In the genomic region with DNA sequence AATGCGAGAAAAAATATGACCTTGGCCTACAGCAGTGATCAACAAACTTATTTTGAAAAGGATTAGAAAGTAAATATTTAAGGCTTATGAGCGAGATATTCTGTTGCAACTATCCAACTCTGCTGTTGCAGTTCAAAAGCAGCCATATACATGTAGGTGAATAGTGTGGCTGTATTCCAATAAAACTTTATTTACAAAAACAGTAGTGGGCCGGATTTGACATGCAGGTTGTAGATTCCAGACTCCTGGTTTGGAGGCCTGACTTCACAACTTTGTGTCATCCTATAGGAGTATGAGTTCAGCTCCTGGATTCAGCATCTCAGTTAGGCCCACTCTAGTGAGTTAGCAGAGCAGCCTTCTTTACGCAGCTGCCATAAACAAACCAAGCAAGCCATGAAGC, we compare ENCODE assay signal across 1 cellular context.
TF ChIP-seq lines count a peak whose summit lies in the region.

No MANE protein-coding gene starts in this region.

TF ChIP-seq in GM23338, 12 proteins besides CTCF, POLR2A, EP300 and RAD21 (continued from another document):
- TF ChIP-seq, protein P1, sequence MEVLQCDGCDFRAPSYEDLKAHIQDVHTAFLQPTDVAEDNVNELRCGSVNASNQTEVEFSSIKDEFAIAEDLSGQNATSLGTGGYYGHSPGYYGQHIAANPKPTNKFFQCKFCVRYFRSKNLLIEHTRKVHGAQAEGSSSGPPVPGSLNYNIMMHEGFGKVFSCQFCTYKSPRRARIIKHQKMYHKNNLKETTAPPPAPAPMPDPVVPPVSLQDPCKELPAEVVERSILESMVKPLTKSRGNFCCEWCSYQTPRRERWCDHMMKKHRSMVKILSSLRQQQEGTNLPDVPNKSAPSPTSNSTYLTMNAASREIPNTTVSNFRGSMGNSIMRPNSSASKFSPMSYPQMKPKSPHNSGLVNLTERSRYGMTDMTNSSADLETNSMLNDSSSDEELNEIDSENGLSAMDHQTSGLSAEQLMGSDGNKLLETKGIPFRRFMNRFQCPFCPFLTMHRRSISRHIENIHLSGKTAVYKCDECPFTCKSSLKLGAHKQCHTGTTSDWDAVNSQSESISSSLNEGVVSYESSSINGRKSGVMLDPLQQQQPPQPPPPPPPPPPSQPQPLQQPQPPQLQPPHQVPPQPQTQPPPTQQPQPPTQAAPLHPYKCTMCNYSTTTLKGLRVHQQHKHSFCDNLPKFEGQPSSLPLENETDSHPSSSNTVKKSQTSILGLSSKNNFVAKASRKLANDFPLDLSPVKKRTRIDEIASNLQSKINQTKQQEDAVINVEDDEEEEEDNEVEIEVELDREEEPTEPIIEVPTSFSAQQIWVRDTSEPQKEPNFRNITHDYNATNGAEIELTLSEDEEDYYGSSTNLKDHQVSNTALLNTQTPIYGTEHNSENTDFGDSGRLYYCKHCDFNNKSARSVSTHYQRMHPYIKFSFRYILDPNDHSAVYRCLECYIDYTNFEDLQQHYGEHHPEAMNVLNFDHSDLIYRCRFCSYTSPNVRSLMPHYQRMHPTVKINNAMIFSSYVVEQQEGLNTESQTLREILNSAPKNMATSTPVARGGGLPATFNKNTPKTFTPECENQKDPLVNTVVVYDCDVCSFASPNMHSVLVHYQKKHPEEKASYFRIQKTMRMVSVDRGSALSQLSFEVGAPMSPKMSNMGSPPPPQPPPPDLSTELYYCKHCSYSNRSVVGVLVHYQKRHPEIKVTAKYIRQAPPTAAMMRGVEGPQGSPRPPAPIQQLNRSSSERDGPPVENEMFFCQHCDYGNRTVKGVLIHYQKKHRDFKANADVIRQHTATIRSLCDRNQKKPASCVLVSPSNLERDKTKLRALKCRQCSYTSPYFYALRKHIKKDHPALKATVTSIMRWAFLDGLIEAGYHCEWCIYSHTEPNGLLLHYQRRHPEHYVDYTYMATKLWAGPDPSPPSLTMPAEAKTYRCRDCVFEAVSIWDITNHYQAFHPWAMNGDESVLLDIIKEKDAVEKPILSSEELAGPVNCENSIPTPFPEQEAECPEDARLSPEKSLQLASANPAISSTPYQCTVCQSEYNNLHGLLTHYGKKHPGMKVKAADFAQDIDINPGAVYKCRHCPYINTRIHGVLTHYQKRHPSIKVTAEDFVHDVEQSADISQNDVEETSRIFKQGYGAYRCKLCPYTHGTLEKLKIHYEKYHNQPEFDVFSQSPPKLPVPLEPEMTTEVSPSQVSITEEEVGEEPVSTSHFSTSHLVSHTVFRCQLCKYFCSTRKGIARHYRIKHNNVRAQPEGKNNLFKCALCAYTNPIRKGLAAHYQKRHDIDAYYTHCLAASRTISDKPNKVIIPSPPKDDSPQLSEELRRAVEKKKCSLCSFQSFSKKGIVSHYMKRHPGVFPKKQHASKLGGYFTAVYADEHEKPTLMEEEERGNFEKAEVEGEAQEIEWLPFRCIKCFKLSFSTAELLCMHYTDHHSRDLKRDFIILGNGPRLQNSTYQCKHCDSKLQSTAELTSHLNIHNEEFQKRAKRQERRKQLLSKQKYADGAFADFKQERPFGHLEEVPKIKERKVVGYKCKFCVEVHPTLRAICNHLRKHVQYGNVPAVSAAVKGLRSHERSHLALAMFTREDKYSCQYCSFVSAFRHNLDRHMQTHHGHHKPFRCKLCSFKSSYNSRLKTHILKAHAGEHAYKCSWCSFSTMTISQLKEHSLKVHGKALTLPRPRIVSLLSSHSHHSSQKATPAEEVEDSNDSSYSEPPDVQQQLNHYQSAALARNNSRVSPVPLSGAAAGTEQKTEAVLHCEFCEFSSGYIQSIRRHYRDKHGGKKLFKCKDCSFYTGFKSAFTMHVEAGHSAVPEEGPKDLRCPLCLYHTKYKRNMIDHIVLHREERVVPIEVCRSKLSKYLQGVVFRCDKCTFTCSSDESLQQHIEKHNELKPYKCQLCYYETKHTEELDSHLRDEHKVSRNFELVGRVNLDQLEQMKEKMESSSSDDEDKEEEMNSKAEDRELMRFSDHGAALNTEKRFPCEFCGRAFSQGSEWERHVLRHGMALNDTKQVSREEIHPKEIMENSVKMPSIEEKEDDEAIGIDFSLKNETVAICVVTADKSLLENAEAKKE (CRISPR knock-in tag; IDR thresholded peaks at IDR 0.05) = no peak
- TF ChIP-seq JUNB (IDR thresholded peaks at IDR 0.05; ENCODE audit: unreplicated experiment) (no peak), CREB1 (CRISPR knock-in tag; IDR thresholded peaks at IDR 0.05; ENCODE audit: low read depth) (no peak), ZNF114 (CRISPR knock-in tag; IDR thresholded peaks at IDR 0.05) (no peak), EZH2phosphoT487 (IDR thresholded peaks at IDR 0.05; ENCODE audit: unreplicated experiment) (no peak), ZNF331 (CRISPR knock-in tag; IDR thresholded peaks at IDR 0.05; ENCODE audit: low read depth) (no peak), EZH2 (IDR thresholded peaks at IDR 0.05; ENCODE audit: low read depth, unreplicated experiment) (no peak)
- TF ChIP-seq, protein P2, sequence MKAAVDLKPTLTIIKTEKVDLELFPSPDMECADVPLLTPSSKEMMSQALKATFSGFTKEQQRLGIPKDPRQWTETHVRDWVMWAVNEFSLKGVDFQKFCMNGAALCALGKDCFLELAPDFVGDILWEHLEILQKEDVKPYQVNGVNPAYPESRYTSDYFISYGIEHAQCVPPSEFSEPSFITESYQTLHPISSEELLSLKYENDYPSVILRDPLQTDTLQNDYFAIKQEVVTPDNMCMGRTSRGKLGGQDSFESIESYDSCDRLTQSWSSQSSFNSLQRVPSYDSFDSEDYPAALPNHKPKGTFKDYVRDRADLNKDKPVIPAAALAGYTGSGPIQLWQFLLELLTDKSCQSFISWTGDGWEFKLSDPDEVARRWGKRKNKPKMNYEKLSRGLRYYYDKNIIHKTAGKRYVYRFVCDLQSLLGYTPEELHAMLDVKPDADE (IDR thresholded peaks at IDR 0.05) = no peak
